Comparison of ENCODE assay signal across 8 cellular contexts in genomic region chr17:35460354-35460851, GRCh38. TPM values are rescaled to one million over a fixed set of nuclear protein-coding genes. Genes with fewer than 3 reads are reported as not detected.
A peak's percentile ranks its signal among the peaks of the same experiment; 100 is the strongest.
DNase-seq lines count a peak whose midpoint lies in the region; ATAC-seq and TF ChIP-seq lines count a peak whose summit lies in the region.

No MANE protein-coding gene starts in this region.

- CTCF ChIA-PET in A673 (lab: Charles Lee): no interaction called here

- H3K27me3 ChIP-seq in A673 (replicated peaks; ENCODE audit: insufficient read depth, low read depth, low read length, poor library complexity): no peaks in the 10 kb centered on the region

- no peak overlapping the region for H3K4me3 ChIP-seq in A673 (ENCODE audit: low read depth, low read length, poor library complexity, severe bottlenecking)

- H3K9me3 Mint-ChIP-seq in activated T-helper 17 cell treated with anti-CD3 and anti-CD28 coated beads, Interleukin-2, amount 50 U/mL, for 72 hours: peaks cover 8% of the 10 kb centered on the region

- TF ChIP-seq CTCF in A673 (conservative IDR thresholded peaks at IDR 0.05; ENCODE audit: low read depth, low read length): no peak

- H3K27ac ChIP-seq in A673 (ENCODE audit: low read depth, low read length, poor library complexity, severe bottlenecking): no peak overlapping the region

- BruUV-seq in A673 (replicated peaks; lab: Mats Ljungman, UMichigan): no TSS peak

- DNase-seq in NCI-H2227 treated with DMSO at 0.1 percent for 48 hours (lab: John Stamatoyannopoulos, UW) (peak; percentile 13), iPS DF 19.7 (ENCODE audit: low read depth, low spot score) (peak; percentile 54), NCI-H2107 treated with DMSO at 0.1 percent for 48 hours (lab: John Stamatoyannopoulos, UW; ENCODE audit: unreplicated experiment) (no peak), A673 (ENCODE audit: low spot score) (no peak)
- DNase-seq in stimulated activated CD4-positive, alpha-beta T cell treated with anti-CD3 and anti-CD28 coated beads, Interleukin-2, amount 100 ng/mL, for 24 hours: peak; percentile 43 to 52

- no peaks in the 10 kb centered on the region for H3K4me1 ChIP-seq in A673 (ENCODE audit: insufficient read depth, low read length, poor library complexity, severe bottlenecking)

- no peaks in the 10 kb centered on the region for H3K9me3 ChIP-seq in A673 (ENCODE audit: low read depth, low read length, poor library complexity, severe bottlenecking)

- POLR2A ChIA-PET in A673 (lab: Charles Lee; ENCODE audit: low non-redundant PET): interaction anchor here (0.7 kb wide), 1 partner anchor 14 kb away, joined by 3 read pairs; no protein-coding TSS in a partner anchor

- peaks cover 23% of the 10 kb centered on the region for H3K36me3 Mint-ChIP-seq in activated T-helper 17 cell treated with anti-CD3 and anti-CD28 coated beads, Interleukin-2, amount 50 U/mL, for 72 hours (ENCODE audit: low read depth)

- peak; percentile 49 for TF ChIP-seq POLR2A in GM18505 (IDR thresholded peaks at IDR 0.05; ENCODE audit: borderline replicate concordance, extremely low read depth, insufficient read depth, insufficient read length)

- H3K27me3 Mint-ChIP-seq in activated T-helper 17 cell treated with anti-CD3 and anti-CD28 coated beads, Interleukin-2, amount 50 U/mL, for 72 hours: no peaks in the 10 kb centered on the region

- peak overlapping the region; percentile 81 for H3K4me3 Mint-ChIP-seq in activated T-helper 17 cell treated with anti-CD3 and anti-CD28 coated beads, Interleukin-2, amount 50 U/mL, for 72 hours

- no peaks in the 10 kb centered on the region for H3K36me3 ChIP-seq in A673 (ENCODE audit: insufficient read depth, low read length, poor library complexity, severe bottlenecking)

- intact Hi-C loops in A673 (cut with micrococcal nuclease; ENCODE audit: unreplicated experiment): no loop called here

- peak overlapping the region; percentile 67 for H3K27ac Mint-ChIP-seq in activated T-helper 17 cell treated with anti-CD3 and anti-CD28 coated beads, Interleukin-2, amount 50 U/mL, for 72 hours

- H3K4me1 Mint-ChIP-seq in activated T-helper 17 cell treated with anti-CD3 and anti-CD28 coated beads, Interleukin-2, amount 50 U/mL, for 72 hours: peaks cover 17% of the 10 kb centered on the region

- peak; percentile 80 for ATAC-seq in GM18505 (IDR thresholded peaks at IDR 0.05; ENCODE audit: unreplicated experiment)
- peak; percentile 65 for ATAC-seq in HG02610 (IDR thresholded peaks at IDR 0.05; ENCODE audit: unreplicated experiment)
- ATAC-seq in activated T-helper 17 cell treated with anti-CD3 and anti-CD28 coated beads, Interleukin-2, amount 50 U/mL, for 72 hours (replicated peaks): peak; percentile 90

RNA-seq across cellular contexts. Expression of gene SLFN13, which starts 11.8 kb away (rescaled TPM):
- 10 to 100 TPM; 38.2 to 58.6 TPM for total RNA-seq in activated T-helper 17 cell treated with anti-CD3 and anti-CD28 coated beads, Interleukin-2, amount 50 U/mL, for 72 hours
- 31.6 and 34.0 TPM in 2 replicates for total RNA-seq in A673 (2021)

RNA-seq across cellular contexts. Expression of gene SLFN12, which starts 28.1 kb away (rescaled TPM):
- 10 to 100 TPM; 10.4 to 13.5 TPM for total RNA-seq in activated T-helper 17 cell treated with anti-CD3 and anti-CD28 coated beads, Interleukin-2, amount 50 U/mL, for 72 hours
- total RNA-seq in A673 (2021): 8.1 and 13.2 TPM in 2 replicates

Comparison
In these comparisons a context has a peak if more than half of its experiments do, and no peak if none do; other contexts are left out.
1. DNase-seq: peak in NCI-H2227 treated with DMSO at 0.1 percent for 48 hours (single experiment), iPS DF 19.7 (single experiment) and stimulated activated CD4-positive, alpha-beta T cell treated with anti-CD3 and anti-CD28 coated beads, Interleukin-2, amount 100 ng/mL, for 24 hours (2 of 2); none in NCI-H2107 treated with DMSO at 0.1 percent for 48 hours (single experiment) and A673 (single experiment).
2. Peak in every context shown above with its lines, with median percentiles within 50 percentile points of each other: ATAC-seq.